ENCODE assay signal across 18 cellular contexts in genomic region chr10:20091698-20092097, GRCh38.
DNase-seq lines count a peak whose midpoint lies in the region; ATAC-seq, FAIRE-seq and TF ChIP-seq lines count a peak whose summit lies in the region.
"Had no signal": no experiment of that assay in that cellular context is flagged by ENCODE, and none has a peak within 500 bp of the region (broad histone marks: within the 10 kb centered on the region; RNA-seq: fewer than 3 reads in every experiment).

No MANE protein-coding gene starts in this region.

- DNase-seq in DMS53 (lab: John Stamatoyannopoulos, UW) (peak; percentile 15), DMS53 treated with DMSO at 0.1 percent for 48 hours (lab: John Stamatoyannopoulos, UW; ENCODE audit: unreplicated experiment) (no peak), left colon (peak; percentile 78 to 91), small intestine (peak; percentile 67), smooth muscle cell (lab: John Stamatoyannopoulos, UW; ENCODE audit: unreplicated experiment) (no peak)
- no peak for DNase-seq in naive thymus-derived CD4-positive, alpha-beta T cell
- DNase-seq in activated effector memory CD4-positive, alpha-beta T cell treated with Interleukin-2 at 50 U/mL for 16 hours = no peak
- DNase-seq: CD8-positive, alpha-beta T cell; DMS 273 treated with DMSO at 0.1 percent for 48 hours; DMS79 treated with DMSO at 0.1 percent for 48 hours; EL; H7 had no signal

- H3K79me2 ChIP-seq in smooth muscle cell (ENCODE audit: low read depth) = no peaks in the 10 kb centered on the region

- H2AFZ ChIP-seq in smooth muscle cell (ENCODE audit: low read depth) = no peak overlapping the region
- H2AFZ ChIP-seq: GM23338 had no signal

- no peak for FAIRE-seq in small intestine (lab: Jason Lieb, UNC)
- FAIRE-seq: G401.6, GM12891 had no signal

- H3K36me3 ChIP-seq in small intestine (ENCODE audit: control insufficient read depth in 2 of 2, insufficient read depth in 2 of 2, low read length in 2 of 2) (peaks cover 0 to 3% of the 10 kb centered on the region in 2 donors), smooth muscle cell (ENCODE audit: low read depth) (no peaks in the 10 kb centered on the region)
- no peaks in the 10 kb centered on the region for H3K36me3 ChIP-seq in naive thymus-derived CD4-positive, alpha-beta T cell (ENCODE audit: control insufficient read depth in 2 of 3, insufficient read depth in 3 of 3, low read length in 3 of 3)

- no peaks in the 10 kb centered on the region for H3F3A ChIP-seq in smooth muscle cell (ENCODE audit: low read depth)

- H3K27me3 Mint-ChIP-seq in naive thymus-derived CD4-positive, alpha-beta T cell = no peaks in the 10 kb centered on the region

- H3K4me3 ChIP-seq in small intestine (ENCODE audit: low read depth in 1 of 2, low read length in 2 of 2) (no peak overlapping the region), smooth muscle cell (no peak overlapping the region)
- no peak overlapping the region for H3K4me3 ChIP-seq in naive thymus-derived CD4-positive, alpha-beta T cell (ENCODE audit: low read length)
- H3K4me3 ChIP-seq: GM23338 had no signal

- CTCF ChIA-PET in naive thymus-derived CD4-positive, alpha-beta T cell (lab: Charles Lee) = no interaction called here

- H4K20me1 ChIP-seq in smooth muscle cell (ENCODE audit: low read depth) = no peaks in the 10 kb centered on the region

- H3K4me1 ChIP-seq in small intestine (ENCODE audit: control insufficient read depth in 2 of 2, insufficient read depth in 1 of 2, low read depth in 1 of 2, low read length in 1 of 2) (peaks cover 0 to 3% of the 10 kb centered on the region in 2 donors), smooth muscle cell (ENCODE audit: low read depth) (peaks cover 6% of the 10 kb centered on the region)
- no peaks in the 10 kb centered on the region for H3K4me1 ChIP-seq in naive thymus-derived CD4-positive, alpha-beta T cell (ENCODE audit: control insufficient read depth in 2 of 2, insufficient read depth in 2 of 2, low read length in 2 of 2)

- H3K27ac Mint-ChIP-seq in naive thymus-derived CD4-positive, alpha-beta T cell = no peak overlapping the region
- H3K27ac Mint-ChIP-seq: CD8-positive, alpha-beta T cell; GM23338 had no signal

- 77 to 90% (median 89%) methylated on average over 5 of the region's 5 CpGs for WGBS in small intestine, 3 donors
- 96% methylated on average over 5 of the region's 5 CpGs for WGBS in smooth muscle cell (ENCODE audit: low lambda C conversion rate)

- no peak for TF ChIP-seq CTCF in smooth muscle cell (IDR thresholded peaks at IDR 0.05; ENCODE audit: borderline replicate concordance, insufficient read depth, poor library complexity, severe bottlenecking)

- intact Hi-C loops in left colon (cut with DNase I, micrococcal nuclease) = no loop called here
- intact Hi-C loops in naive thymus-derived CD4-positive, alpha-beta T cell (cut with micrococcal nuclease) = no loop called here

- peaks cover 0 to 15% (median 2%) of the 10 kb centered on the region in 11 donors for H3K9me3 Mint-ChIP-seq in naive thymus-derived CD4-positive, alpha-beta T cell
- H3K9me3 Mint-ChIP-seq: GM23338 had no signal

- no peak overlapping the region for H3K9ac ChIP-seq in smooth muscle cell (ENCODE audit: low read depth)

- POLR2A ChIA-PET in naive thymus-derived CD4-positive, alpha-beta T cell (lab: Charles Lee) = no interaction called here

- H3K27me3 ChIP-seq in small intestine (ENCODE audit: control insufficient read depth in 2 of 2, insufficient read depth in 2 of 2, low read length in 2 of 2) = no peaks in the 10 kb centered on the region
- no peaks in the 10 kb centered on the region for H3K27me3 ChIP-seq in naive thymus-derived CD4-positive, alpha-beta T cell (ENCODE audit: control insufficient read depth in 2 of 2, insufficient read depth in 2 of 2, low read length in 2 of 2)
- no peaks in the 10 kb centered on the region for H3K27me3 ChIP-seq in smooth muscle cell (ENCODE audit: low read depth)

- peak; percentile 84 for ATAC-seq in left colon
- no peak for ATAC-seq in naive thymus-derived CD4-positive, alpha-beta T cell
- ATAC-seq: CD8-positive, alpha-beta T cell; GM23338 had no signal

- H3K9me3 ChIP-seq in small intestine (ENCODE audit: control insufficient read depth, low read depth) (no peaks in the 10 kb centered on the region), smooth muscle cell (replicated peaks; ENCODE audit: low read depth) (no peaks in the 10 kb centered on the region)
- H3K9me3 ChIP-seq in naive thymus-derived CD4-positive, alpha-beta T cell (ENCODE audit: control insufficient read depth in 2 of 3, low read length in 3 of 3) = no peaks in the 10 kb centered on the region

- no peaks in the 10 kb centered on the region for H3K4me1 Mint-ChIP-seq in naive thymus-derived CD4-positive, alpha-beta T cell
- H3K4me1 Mint-ChIP-seq: CD14-positive monocyte had no signal

- no peak overlapping the region for H3K4me3 Mint-ChIP-seq in naive thymus-derived CD4-positive, alpha-beta T cell
- H3K4me3 Mint-ChIP-seq: CD14-positive monocyte; CD8-positive, alpha-beta T cell; GM23338 had no signal

- H3K27ac ChIP-seq in small intestine (ENCODE audit: low read depth in 1 of 2, low read length in 1 of 2) (no peak overlapping the region), smooth muscle cell (ENCODE audit: low read depth) (no peak overlapping the region)
- no peak overlapping the region for H3K27ac ChIP-seq in naive thymus-derived CD4-positive, alpha-beta T cell (ENCODE audit: low read depth, low read length)
- H3K27ac ChIP-seq: 22Rv1, HL-60 had no signal

- H3K4me2 ChIP-seq in smooth muscle cell = no peak overlapping the region
- H3K4me2 ChIP-seq: GM23338 had no signal

- H3K36me3 Mint-ChIP-seq in naive thymus-derived CD4-positive, alpha-beta T cell = no peaks in the 10 kb centered on the region
- H3K36me3 Mint-ChIP-seq: CD8-positive, alpha-beta T cell had no signal

Comparison
In these comparisons a context has a peak if more than half of its experiments do, and no peak if none do; other contexts are left out.
1. DNase-seq: peak in DMS53 (single experiment), left colon (2 of 2) and small intestine (single experiment); none in DMS53 treated with DMSO at 0.1 percent for 48 hours (single experiment), naive thymus-derived CD4-positive, alpha-beta T cell (0 of 9), smooth muscle cell (single experiment) and activated effector memory CD4-positive, alpha-beta T cell treated with Interleukin-2 at 50 U/mL for 16 hours (single experiment).